Comparison of ENCODE assay signal across 8 cellular contexts in genomic region chr17:62238551-62239338, GRCh38.
DNase-seq lines count a peak whose midpoint lies in the region; ATAC-seq, FAIRE-seq and TF ChIP-seq lines count a peak whose summit lies in the region.
"Not testable (repeated sequence)": the region's sequence is repeated elsewhere in the genome, so short reads cannot be mapped to it uniquely, and the experiment has no call there.

No MANE protein-coding gene starts in this region.

- not testable (repeated sequence) for H3K4me3 ChIP-seq in PC-3 (ENCODE audit: low read length); K562

- TF ChIP-seq EP300 in K562 (IDR thresholded peaks at IDR 0.05; ENCODE audit: low read length), result not testable (repeated sequence)

- H3K79me2 ChIP-seq in PC-3 (ENCODE audit: low read length); K562 (ENCODE audit: control insufficient read depth, insufficient read depth, low read length): not testable (repeated sequence)

- not testable (repeated sequence) for H3K27ac ChIP-seq in PC-3 (ENCODE audit: low read length)
- peak overlapping the region; percentile 46; the same call in 1 of the 3 replicates for H3K27ac ChIP-seq in K562 (ENCODE audit: extremely low read depth, low read depth, low read length)

- not testable (repeated sequence) for H3K9me2 ChIP-seq in PC-3 (replicated peaks; ENCODE audit: low read length)

- not testable (repeated sequence) for ATAC-seq in PC-3
- ATAC-seq in K562, result peak; percentile 92
- ATAC-seq in left colon, result peak; percentile 52

- 18% methylated on average over 6 of the region's 6 CpGs for WGBS in K562 (ENCODE audit: insufficient coverage, low coverage, missing lambda C conversion rate)

- peaks cover 32% of the 10 kb centered on the region; the same call in 1 of the 2 replicates for H3K27me3 ChIP-seq in PC-3 (ENCODE audit: low read length)
- H3K27me3 ChIP-seq in K562 (ENCODE audit: control insufficient read depth in 2 of 2, insufficient read depth in 2 of 2, low read length in 2 of 2), result not testable (repeated sequence)

- H3F3A ChIP-seq in PC-3 (ENCODE audit: low read length, unreplicated experiment), result not testable (repeated sequence)

- peak overlapping the region; percentile 62 for H3K27ac Mint-ChIP-seq in progenitor cell of endocrine pancreas

- H4K20me1 ChIP-seq in PC-3 (ENCODE audit: low read length); K562 (replicated peaks; ENCODE audit: control insufficient read depth, insufficient read depth, low read length): not testable (repeated sequence)

- CTCF ChIA-PET in PC-3 (lab: Charles Lee); K562 (lab: Yijun Ruan, JAX; ENCODE audit: low intra/inter-chr PET ratio): not testable (repeated sequence)

- H3K36me3 ChIP-seq in PC-3 (ENCODE audit: low read depth, low read length); K562 (ENCODE audit: control insufficient read depth, insufficient read depth, low read length): not testable (repeated sequence)

- not testable (repeated sequence) for H3K9me1 ChIP-seq in K562 (ENCODE audit: control insufficient read depth, insufficient read depth, low read length)

- H3K4me1 Mint-ChIP-seq in progenitor cell of endocrine pancreas (ENCODE audit: low read depth), result peaks cover 20% of the 10 kb centered on the region

- not testable (repeated sequence) for H3K4me2 ChIP-seq in PC-3 (ENCODE audit: low read length)
- H3K4me2 ChIP-seq in K562 (ENCODE audit: insufficient read depth, low read length), result peak overlapping the region; percentile 47

- H3K4me1 ChIP-seq in PC-3 (ENCODE audit: insufficient read depth, low read length), result not testable (repeated sequence)
- H3K4me1 ChIP-seq in K562 (replicated peaks in 1 of 2; ENCODE audit: control insufficient read depth in 2 of 2, insufficient read depth in 2 of 2, low read length in 2 of 2), result peaks cover 0 to 10% of the 10 kb centered on the region in 2 experiments; a peak in 3 of 5 replicates

- not testable (repeated sequence) for H3K4me3 Mint-ChIP-seq in progenitor cell of endocrine pancreas (ENCODE audit: low read depth)

- FAIRE-seq in H54 (lab: Jason Lieb, UNC) (peak; percentile 65), K562 (lab: Jason Lieb, UNC) (peak; percentile 68), colon (lab: Jason Lieb, UNC) (peak; percentile 33), urothelium cell line (lab: Jason Lieb, UNC) (peak; percentile 56)

- not testable (repeated sequence) for H3K9me3 Mint-ChIP-seq in progenitor cell of endocrine pancreas (ENCODE audit: low read depth)

- in situ Hi-C loops in K562 (cut with MboI), result not testable (repeated sequence)

- intact Hi-C loops in PC-3 (cut with micrococcal nuclease); K562 (cut with micrococcal nuclease); left colon (cut with DNase I, micrococcal nuclease): not testable (repeated sequence)

- H3K36me3 Mint-ChIP-seq in progenitor cell of endocrine pancreas (ENCODE audit: insufficient read depth), result not testable (repeated sequence)

- POLR2A ChIA-PET in PC-3 (lab: Charles Lee; ENCODE audit: unreplicated experiment), result not testable (repeated sequence)
- POLR2A ChIA-PET in K562 (lab: Yijun Ruan, JAX), result interaction anchor here (0.6 kb wide), 1 partner anchor 107 kb away, joined by 3 read pairs; no protein-coding TSS in a partner anchor

- TF ChIP-seq POLR2A in H54 (IDR thresholded peaks at IDR 0.05; ENCODE audit: low read depth, low read length); K562 (conservative IDR thresholded peaks at IDR 0.05): not testable (repeated sequence)

- DNase-seq in DMS53 (lab: John Stamatoyannopoulos, UW) (peak; percentile 3), K562 (ENCODE audit: extremely low read depth in 1 of 4, low spot score in 3 of 4) (peak; percentile 8 to 71 (median 22))
- DNase-seq in H54 (ENCODE audit: insufficient read length, low spot score); PC-3; left colon; progenitor cell of endocrine pancreas (ENCODE audit: low spot score, unreplicated experiment); urothelium cell line (ENCODE audit: low spot score): not testable (repeated sequence)

- not testable (repeated sequence) for TF ChIP-seq CTCF in PC-3 (conservative IDR thresholded peaks at IDR 0.05; ENCODE audit: low read depth, low read length); K562 (IDR thresholded peaks at IDR 0.05 in 2 of 3, conservative IDR thresholded peaks at IDR 0.05 in 1 of 3; ENCODE audit: insufficient read depth in 2 of 3, low read depth in 1 of 3, low read length in 3 of 3); progenitor cell of endocrine pancreas (IDR thresholded peaks at IDR 0.05; ENCODE audit: unreplicated experiment)

- not testable (repeated sequence) for BruUV-seq in PC-3 (replicated peaks; lab: Mats Ljungman, UMichigan); K562 (replicated peaks; lab: Mats Ljungman, UMichigan)

- H3K9me3 ChIP-seq in PC-3 (ENCODE audit: low read length); K562 (replicated peaks; ENCODE audit: control insufficient read depth, insufficient read depth, low read depth, low read length): not testable (repeated sequence)

- not testable (repeated sequence) for H3K9ac ChIP-seq in PC-3 (ENCODE audit: low read length)
- H3K9ac ChIP-seq in K562 (ENCODE audit: insufficient read depth in 1 of 2, low read depth in 2 of 2, low read length in 2 of 2), result peak overlapping the region in 1 of 2 experiments; percentile 50; a peak in 2 of 4 replicates

- H2AFZ ChIP-seq in PC-3 (ENCODE audit: low read length), result 0 out of 2 replicates have a peak overlapping the region, but pooled peaks have one; percentile 34
- H2AFZ ChIP-seq in K562 (ENCODE audit: low read depth, low read length), result peak overlapping the region; percentile 92

- not testable (repeated sequence) for H3K27me3 Mint-ChIP-seq in progenitor cell of endocrine pancreas

- TF ChIP-seq RAD21 in K562 (CRISPR knock-in tag; conservative IDR thresholded peaks at IDR 0.05 in 1 of 2, IDR thresholded peaks at IDR 0.05 in 1 of 2), result not testable (repeated sequence)

TF ChIP-seq in K562, 482 proteins besides CTCF, POLR2A, EP300 and RAD21:
- TF ChIP-seq MAFG (tag; conservative IDR thresholded peaks at IDR 0.05) (peak; percentile 76), MAFK (IDR thresholded peaks at IDR 0.05; ENCODE audit: low read length) (peak; percentile 71), ARID1B (IDR thresholded peaks at IDR 0.05) (0 out of 2 replicates have a peak, but pooled peaks have one; percentile 14), ATF3 (IDR thresholded peaks at IDR 0.05) (0 out of 2 replicates have a peak, but pooled peaks have one; percentile 10), ZNF592 (IDR thresholded peaks at IDR 0.05) (0 out of 2 replicates have a peak, but pooled peaks have one; percentile 23), C11orf30 (IDR thresholded peaks at IDR 0.05; ENCODE audit: low read depth) (peak; percentile 87), EP400 (IDR thresholded peaks at IDR 0.05) (peak; percentile 27; the same call in 1 of the 2 replicates), ZNF316 (IDR thresholded peaks at IDR 0.05) (peak; percentile 90), SMARCA4 (IDR thresholded peaks at IDR 0.05) (peak; percentile 54), NFE2 (IDR thresholded peaks at IDR 0.05; ENCODE audit: low read depth) (peak; percentile 93), NFE2L1 (tag; IDR thresholded peaks at IDR 0.05; ENCODE audit: borderline replicate concordance, low read depth) (peak; percentile 46), MAFF (IDR thresholded peaks at IDR 0.05; ENCODE audit: low read length) (peak; percentile 75)
- TF ChIP-seq ATF3 (CRISPR knock-in tag; conservative IDR thresholded peaks at IDR 0.05), result not testable (repeated sequence)
TF ChIP-seq in K562: peak in this region for 12; not testable (repeated sequence) for 470.
